In the genomic region with DNA sequence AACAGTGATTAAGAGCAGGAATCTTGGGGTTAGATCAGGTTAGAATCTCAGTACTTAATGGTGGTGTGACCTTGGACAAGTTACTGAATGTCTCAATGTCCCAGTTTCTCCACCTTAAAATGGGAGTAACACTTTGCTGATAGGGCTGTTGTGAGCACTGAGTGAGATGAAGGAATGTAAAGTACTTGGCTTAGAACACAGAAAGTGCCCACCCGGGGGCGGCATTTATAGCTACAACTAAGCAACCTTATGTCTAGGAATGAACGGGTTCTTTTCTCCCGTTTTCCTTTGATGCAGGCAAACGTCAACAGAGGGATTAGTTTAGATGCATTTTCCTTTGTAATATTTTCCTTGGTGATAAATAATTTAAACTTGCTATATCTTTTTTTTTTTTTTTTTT, we compare ENCODE assay signal across 12 cellular contexts.
"Had no signal": no experiment of that assay in that cellular context is flagged by ENCODE, and none has a peak within 500 bp of the region (broad histone marks: within the 10 kb centered on the region; RNA-seq: fewer than 3 reads in every experiment).

No MANE protein-coding gene starts in this region.

- H3K4me3 ChIP-seq: esophagus squamous epithelium, lung had no signal

- H3K4me1 ChIP-seq: esophagus squamous epithelium had no signal

- H3K9me3 ChIP-seq: esophagus squamous epithelium had no signal

- ATAC-seq: left colon; stimulated activated effector memory CD8-positive, alpha-beta T cell treated with anti-CD3 and anti-CD28 coated beads, Interleukin-12 subunit alpha, Interleukin-12 subunit beta, amount 100 ng/mL, for 72 hours had no signal

- H3K36me3 ChIP-seq: esophagus squamous epithelium had no signal

- DNase-seq: activated CD4-positive, alpha-beta memory T cell treated with anti-CD3 and anti-CD28 coated beads, Interleukin-2, amount 10 ng/mL, durations not matched to agents 7 days and 5 days; activated CD4-positive, alpha-beta T cell treated with anti-CD3 and anti-CD28 coated beads for 4 hours; activated naive CD4-positive, alpha-beta T cell treated with anti-CD3 and anti-CD28 coated beads, Interleukin-2, amount 50 U/mL, for 16 hours; activated T-cell treated with anti-CD3 and anti-CD28 coated beads, Interleukin-2, amount 50 U/mL, for 24 hours; caudate nucleus; esophagus squamous epithelium; left colon; midbrain; stimulated activated CD4-positive, alpha-beta T cell treated with anti-CD3 and anti-CD28 coated beads, Interleukin-12 subunit alpha, Interleukin-12 subunit beta, amount 100 ng/mL, for 4 hours; stimulated activated CD4-positive, alpha-beta T cell treated with anti-CD3 and anti-CD28 coated beads, Interleukin-2, amount 100 ng/mL, for 24 hours had no signal

- H3K27me3 ChIP-seq: esophagus squamous epithelium had no signal

- H3K27ac ChIP-seq: esophagus squamous epithelium had no signal
